In genomic region chr14:84963518-84963917, GRCh38 we compare ENCODE assay signal across 18 cellular contexts.
A peak's percentile ranks its signal among the peaks of the same experiment; 100 is the strongest.
DNase-seq lines count a peak whose midpoint lies in the region; ATAC-seq and TF ChIP-seq lines count a peak whose summit lies in the region.
"Had no signal": no experiment of that assay in that cellular context is flagged by ENCODE, and none has a peak within 500 bp of the region (broad histone marks: within the 10 kb centered on the region; RNA-seq: fewer than 3 reads in every experiment).

No MANE protein-coding gene starts in this region.

- no peak overlapping the region for H3K27ac ChIP-seq in body of pancreas
- H3K27ac ChIP-seq: C4-2B, HL-60 had no signal

- no peaks in the 10 kb centered on the region for H3K9me3 ChIP-seq in body of pancreas
- H3K9me3 ChIP-seq: Caco-2 had no signal

- H3K27me3 ChIP-seq in body of pancreas: no peaks in the 10 kb centered on the region

- no peaks in the 10 kb centered on the region for H3K4me1 ChIP-seq in body of pancreas
- H3K4me1 ChIP-seq: Caco-2 had no signal

- intact Hi-C loops in body of pancreas (cut with DNase I): no loop called here

- 38 to 51% methylated on average over 5 of the region's 5 CpGs for WGBS in body of pancreas, 2 donors

- TF ChIP-seq CTCF in body of pancreas (IDR thresholded peaks at IDR 0.05): no peak

- DNase-seq in HuH-7 (ENCODE audit: low spot score) (peak; percentile 1), body of pancreas (no peak), glomerular endothelial cell (ENCODE audit: extremely low read depth, low read depth, low spot score) (peak; percentile 87), pulmonary artery endothelial cell (ENCODE audit: low read depth, low spot score) (peak; percentile 83)
- DNase-seq in stimulated activated CD4-positive, alpha-beta T cell treated with anti-CD3 and anti-CD28 coated beads, Interleukin-2, amount 100 ng/mL, for 48 hours: no peak
- DNase-seq: ACHN; AML-193; Caco-2; CD4-positive, alpha-beta T cell; DMS79 treated with DMSO at 0.1 percent for 48 hours; GF-D8; H9; IMR-90 had no signal

- no peaks in the 10 kb centered on the region for H3K36me3 ChIP-seq in body of pancreas (replicated peaks in 1 of 2; ENCODE audit: insufficient read depth in 1 of 2, low read depth in 2 of 2)

- ATAC-seq in body of pancreas: peak; percentile 75
- no peak for ATAC-seq in GM18502 (IDR thresholded peaks at IDR 0.05; ENCODE audit: poor library complexity, unreplicated experiment)
- no peak for ATAC-seq in HG03025 (IDR thresholded peaks at IDR 0.05; ENCODE audit: low FRiP score, unreplicated experiment)
- ATAC-seq: K562 had no signal

- no peak overlapping the region for H3K4me3 ChIP-seq in body of pancreas
- H3K4me3 ChIP-seq: K562 had no signal

- no peak for TF ChIP-seq POLR2A in body of pancreas (IDR thresholded peaks at IDR 0.05)

Comparison
In these comparisons a context has a peak if more than half of its experiments do, and no peak if none do; other contexts are left out.
1. DNase-seq: peak in HuH-7 (single experiment), glomerular endothelial cell (single experiment) and pulmonary artery endothelial cell (single experiment); none in body of pancreas (0 of 4) and stimulated activated CD4-positive, alpha-beta T cell treated with anti-CD3 and anti-CD28 coated beads, Interleukin-2, amount 100 ng/mL, for 48 hours (0 of 2).